ENCODE assay signal across 8 cellular contexts in genomic region chr12:26938660-26939185, GRCh38. TPM values are rescaled to one million over a fixed set of nuclear protein-coding genes. Genes with fewer than 3 reads are reported as not detected.
DNase-seq lines count a peak whose midpoint lies in the region; ATAC-seq, FAIRE-seq and TF ChIP-seq lines count a peak whose summit lies in the region.

No MANE protein-coding gene starts in this region.

- H3K4me3 Mint-ChIP-seq in activated CD4-positive, alpha-beta memory T cell treated with anti-CD3 and anti-CD28 coated beads for 36 hours, result peak overlapping the region; percentile 94

- H2BK20ac ChIP-seq in IMR-90 (ENCODE audit: low read depth, low read length), result no peak overlapping the region

- peaks cover 10% of the 10 kb centered on the region for H3K36me3 Mint-ChIP-seq in activated CD4-positive, alpha-beta memory T cell treated with anti-CD3 and anti-CD28 coated beads for 36 hours

- H3K9me3 ChIP-seq in IMR-90 (ENCODE audit: control insufficient read depth, insufficient read depth, low read length) (no peaks in the 10 kb centered on the region), pancreas (no peaks in the 10 kb centered on the region)

- H3K4me3 ChIP-seq in IMR-90 (ENCODE audit: insufficient read depth, low read depth, low read length) (peak overlapping the region; percentile 89), fibroblast of villous mesenchyme (ENCODE audit: low read depth, low read length) (peak overlapping the region; percentile 94), pancreas (peak overlapping the region; percentile 78 to 92 (median 84))

- intact Hi-C loops in IMR-90 (cut with micrococcal nuclease) (loop anchor here (5.0 kb wide), 1 partner anchor 74 kb away; the partner anchor contains the start of gene TM7SF3), pancreas (cut with DNase I) (no loop called here)
- intact Hi-C loops in activated CD4-positive, alpha-beta memory T cell treated with anti-CD3 and anti-CD28 coated beads for 36 hours (cut with micrococcal nuclease), result loop anchor here (1.0 to 10.0 kb wide), 9 partner anchors 34 to 846 kb away; partner anchors contain the start of genes ITPR2, KLHL42, MANSC4 and STK38L

- DNase-seq in D341Med (ENCODE audit: low spot score), result peak; percentile 60
- DNase-seq in IMR-90, result no peak
- peak; percentile 44 for DNase-seq in activated CD4-positive, alpha-beta memory T cell treated with anti-CD3 and anti-CD28 coated beads for 36 hours
- DNase-seq in fibroblast of villous mesenchyme (ENCODE audit: low read depth), result no peak
- peak in 2 of 6 donors; percentile 77 to 81 for DNase-seq in pancreas
- no peak for DNase-seq in NCI-H1436 treated with DMSO at 0.1 percent for 48 hours (lab: John Stamatoyannopoulos, UW)
- DNase-seq in ecto neural progenitor cell (ENCODE audit: low spot score), result no peak

- peak overlapping the region; percentile 92 for H3K9ac ChIP-seq in IMR-90 (ENCODE audit: low read depth, low read length)

- in situ Hi-C loops in IMR-90 (cut with MboI; ENCODE audit: low sequenced_read_pairs), result no loop called here

- H3K4ac ChIP-seq in IMR-90 (ENCODE audit: low read depth, low read length), result peak overlapping the region; percentile 95

- H3K4me1 ChIP-seq in IMR-90 (ENCODE audit: control insufficient read depth, insufficient read depth, low read length), result peaks cover 2% of the 10 kb centered on the region
- peaks cover 21 to 39% (median 34%) of the 10 kb centered on the region in 3 donors for H3K4me1 ChIP-seq in pancreas

- WGBS in IMR-90 (ENCODE audit: extremely low coverage in 2 of 2, insufficient read length in 1 of 2), 2 experiments, result 9% methylated on average over 4 of the region's 32 CpGs; no CpG with 5 or more reads in 1 of the 2 experiments
- WGBS in pancreas, 2 donors, result 0% methylated on average over 31 to 32 of the region's 32 CpGs

- H4K20me1 ChIP-seq in IMR-90 (ENCODE audit: insufficient read depth, low read length), result peaks cover 22% of the 10 kb centered on the region; the same call in 1 of the 2 replicates

- peak overlapping the region; percentile 96 for H3K23ac ChIP-seq in IMR-90 (ENCODE audit: low read depth, low read length)

- no peak for TF ChIP-seq RAD21 in IMR-90 (IDR thresholded peaks at IDR 0.05; ENCODE audit: low read length)

- H2AFZ ChIP-seq in IMR-90 (replicated peaks; ENCODE audit: low read length, poor library complexity), result peak overlapping the region; percentile 99

- TF ChIP-seq CTCF in IMR-90 (conservative IDR thresholded peaks at IDR 0.05; ENCODE audit: low read depth, low read length) (no peak), fibroblast of villous mesenchyme (IDR thresholded peaks at IDR 0.05; ENCODE audit: insufficient read depth, low read depth, low read length) (no peak), pancreas (IDR thresholded peaks at IDR 0.05) (no peak)

- dilution Hi-C loops in IMR-90 (cut with HindIII; ENCODE audit: low sequenced_read_pairs, unreplicated experiment), result no loop called here

- H3K36me3 ChIP-seq in IMR-90 (ENCODE audit: control insufficient read depth, insufficient read depth, low read length) (no peaks in the 10 kb centered on the region), pancreas (no peaks in the 10 kb centered on the region)

- peak overlapping the region; percentile 88 for H4K91ac ChIP-seq in IMR-90 (ENCODE audit: insufficient read depth, low read depth, low read length)

- no peaks in the 10 kb centered on the region; the same call in 1 of the 2 replicates for H3K9me1 ChIP-seq in IMR-90 (ENCODE audit: insufficient read depth, low read length)

- H3K9me3 Mint-ChIP-seq in activated CD4-positive, alpha-beta memory T cell treated with anti-CD3 and anti-CD28 coated beads for 36 hours, result no peaks in the 10 kb centered on the region

- no TSS peak for BruUV-seq in IMR-90 (replicated peaks; lab: Mats Ljungman, UMichigan)

- peaks cover 49% of the 10 kb centered on the region for H3K4me1 Mint-ChIP-seq in activated CD4-positive, alpha-beta memory T cell treated with anti-CD3 and anti-CD28 coated beads for 36 hours (ENCODE audit: low read depth)

- peak overlapping the region; percentile 98 for H3K14ac ChIP-seq in IMR-90 (replicated peaks; ENCODE audit: low read depth, low read length)

- peak overlapping the region; percentile 95 for H2AK9ac ChIP-seq in IMR-90 (replicated peaks; ENCODE audit: low read depth, low read length, poor library complexity)

- peak; percentile 14 for ATAC-seq in GM21447 (IDR thresholded peaks at IDR 0.05; ENCODE audit: unreplicated experiment)
- peak; percentile 18 for ATAC-seq in IMR-90 (ENCODE audit: low read depth)
- peak; percentile 16 to 38 (median 28) for ATAC-seq in pancreas

- H2AK5ac ChIP-seq in IMR-90 (ENCODE audit: low read depth, low read length), result 0 out of 2 replicates have a peak overlapping the region, but pooled peaks have one; percentile 48

- H2BK120ac ChIP-seq in IMR-90 (ENCODE audit: low read depth, low read length), result peak overlapping the region; percentile 92

- H3K27me3 ChIP-seq in IMR-90 (ENCODE audit: control insufficient read depth, insufficient read depth, low read length), result no peaks in the 10 kb centered on the region
- H3K27me3 ChIP-seq in pancreas, result no peaks in the 10 kb centered on the region

- H3K27ac ChIP-seq in IMR-90 (ENCODE audit: insufficient read depth, low read length) (peak overlapping the region; percentile 92), pancreas (peak overlapping the region; percentile 93 to 97 (median 96))

- peak overlapping the region; percentile 87 for H2BK5ac ChIP-seq in IMR-90 (ENCODE audit: low read depth, low read length, poor library complexity, severe bottlenecking)

- no peak overlapping the region for H2BK15ac ChIP-seq in IMR-90 (ENCODE audit: low read depth, low read length)

- POLR2A ChIA-PET in IMR-90 (lab: Charles Lee; ENCODE audit: unreplicated experiment), result no interaction called here
- POLR2A ChIA-PET in activated CD4-positive, alpha-beta memory T cell treated with anti-CD3 and anti-CD28 coated beads for 36 hours (lab: Charles Lee), result no interaction called here

- no peak for FAIRE-seq in pancreas (lab: Jason Lieb, UNC)

- TF ChIP-seq POLR2A in IMR-90 (IDR thresholded peaks at IDR 0.05; ENCODE audit: low read depth, low read length), result no peak

- H4K5ac ChIP-seq in IMR-90 (ENCODE audit: low read depth, low read length), result peak overlapping the region; percentile 78

- H3K18ac ChIP-seq in IMR-90 (ENCODE audit: low read depth, low read length), result peak overlapping the region; percentile 66

- H3K79me1 ChIP-seq in IMR-90 (ENCODE audit: low read depth in 1 of 2, low read length in 2 of 2), result peaks cover 7 to 49% of the 10 kb centered on the region in 2 experiments

- H4K8ac ChIP-seq in IMR-90 (ENCODE audit: low read depth in 2 of 2, low read length in 2 of 2), result peak overlapping the region; percentile 64 to 96

- no peaks in the 10 kb centered on the region for H3K27me3 Mint-ChIP-seq in activated CD4-positive, alpha-beta memory T cell treated with anti-CD3 and anti-CD28 coated beads for 36 hours

- peak overlapping the region; percentile 98 for H3K27ac Mint-ChIP-seq in activated CD4-positive, alpha-beta memory T cell treated with anti-CD3 and anti-CD28 coated beads for 36 hours

- peak overlapping the region; percentile 99 for H3K4me2 ChIP-seq in IMR-90 (ENCODE audit: low read depth, low read length)

- CTCF ChIA-PET in IMR-90 (lab: Yijun Ruan, JAX), result no interaction called here
- CTCF ChIA-PET in activated CD4-positive, alpha-beta memory T cell treated with anti-CD3 and anti-CD28 coated beads for 36 hours (lab: Charles Lee), result no interaction called here

- peak overlapping the region; percentile 78 for H3K56ac ChIP-seq in IMR-90 (ENCODE audit: extremely low read depth, insufficient read depth, low read length)

TF ChIP-seq in IMR-90, 13 proteins besides CTCF, POLR2A, EP300 and RAD21:
- no peak for TF ChIP-seq CEBPB (IDR thresholded peaks at IDR 0.05; ENCODE audit: low read depth, low read length)
TF ChIP-seq in IMR-90: peak in this region for 0.

RNA-seq across cellular contexts. Expression of gene FGFR1OP2, which starts 0.5 kb away (rescaled TPM):
- total RNA-seq in IMR-90 (2012; rRNA removed) (31.0 and 56.4 TPM in 2 replicates), fibroblast of villous mesenchyme (44.0 and 48.6 TPM in 2 replicates), pancreas (10 to 100 TPM in 5 of 6 donors, 1 to 10 TPM in 1; 9.3 to 23.3 (median 10.9) TPM)
- polyA plus RNA-seq in IMR-90 (2012; rRNA removed) (21.3 and 26.7 TPM in 2 replicates), pancreas (10 to 100 TPM; 11.6 to 17.6 TPM)
- 13.6 and 16.9 TPM in 2 replicates for polyA plus RNA-seq in IMR-90 (2012; cell fraction: cytosol; rRNA removed)
- polyA plus RNA-seq in IMR-90 (2012; cell fraction: nucleus; rRNA removed; ENCODE audit: low replicate concordance), result 7.6 and 21.6 TPM in 2 replicates
- 10 to 100 TPM; 49.1 to 50.7 TPM for total RNA-seq in activated CD4-positive, alpha-beta memory T cell treated with anti-CD3 and anti-CD28 coated beads for 36 hours

RNA-seq across cellular contexts. Expression of gene INTS13, which starts 0.9 kb away (rescaled TPM):
- 31.9 and 46.9 TPM in 2 replicates for total RNA-seq in IMR-90 (2012; rRNA removed)
- polyA plus RNA-seq in IMR-90 (2012; rRNA removed), result 9.2 and 9.9 TPM in 2 replicates
- polyA plus RNA-seq in IMR-90 (2012; cell fraction: cytosol; rRNA removed), result 1.4 and 3.5 TPM in 2 replicates
- 1.7 and 7.8 TPM in 2 replicates for polyA plus RNA-seq in IMR-90 (2012; cell fraction: nucleus; rRNA removed; ENCODE audit: low replicate concordance)
- total RNA-seq in activated CD4-positive, alpha-beta memory T cell treated with anti-CD3 and anti-CD28 coated beads for 36 hours, result 10 to 100 TPM; 54.5 to 54.8 TPM
- total RNA-seq in fibroblast of villous mesenchyme, result 30.6 and 50.5 TPM in 2 replicates
- 10 to 100 TPM in 4 of 6 donors, 1 to 10 TPM in 2; 7.4 to 12.4 (median 11.0) TPM for total RNA-seq in pancreas
- polyA plus RNA-seq in pancreas, result 10 to 100 TPM; 10.9 to 13.8 TPM

Comparison
In these comparisons a context has a peak if more than half of its experiments do, and no peak if none do; other contexts are left out.
1. DNase-seq: peak in D341Med (single experiment) and activated CD4-positive, alpha-beta memory T cell treated with anti-CD3 and anti-CD28 coated beads for 36 hours (single experiment); none in IMR-90 (single experiment), fibroblast of villous mesenchyme (single experiment), NCI-H1436 treated with DMSO at 0.1 percent for 48 hours (single experiment) and ecto neural progenitor cell (single experiment).
2. intact Hi-C loops: an anchor here in IMR-90 (5.0 kb wide) and activated CD4-positive, alpha-beta memory T cell treated with anti-CD3 and anti-CD28 coated beads for 36 hours (1.0 to 10.0 kb wide); none called in pancreas.
3. Peak in every context shown above with its lines, with median percentiles within 50 percentile points of each other: ATAC-seq and H3K4me3 ChIP-seq.